In genomic region chr9:113166039-113166438, GRCh38 we compare ENCODE assay signal across 23 cellular contexts.
"Had no signal": no experiment of that assay in that cellular context is flagged by ENCODE, and none has a peak within 500 bp of the region (broad histone marks: within the 10 kb centered on the region; RNA-seq: fewer than 3 reads in every experiment).

No MANE protein-coding gene starts in this region.

- H3K4me1 Mint-ChIP-seq: activated naive CD8-positive, alpha-beta T cell treated with anti-CD3 and anti-CD28 coated beads for 36 hours had no signal

- DNase-seq: activated CD4-positive, alpha-beta T cell treated with anti-CD3 and anti-CD28 coated beads for 1 hour; activated CD8-positive, alpha-beta memory T cell treated with anti-CD3 and anti-CD28 coated beads for 24 hours; activated CD8-positive, alpha-beta memory T cell treated with anti-CD3 and anti-CD28 coated beads, Interleukin-2, amount 50 U/mL, for 48 hours; activated gamma-delta T cell treated with Interleukin-2 at 50 U/mL for 16 hours; activated naive CD8-positive, alpha-beta T cell treated with anti-CD3 and anti-CD28 coated beads for 36 hours; amniotic stem cell; endodermal cell; foreskin keratinocyte; glutamatergic neuron; kidney glomerular epithelial cell; retina; stimulated activated CD4-positive, alpha-beta T cell treated with anti-CD3 and anti-CD28 coated beads, Interleukin-12 subunit alpha, Interleukin-12 subunit beta, amount 100 ng/mL, for 4 hours; stimulated activated CD4-positive, alpha-beta T cell treated with anti-CD3 and anti-CD28 coated beads, Interleukin-1b, Interleukin-23, amount 100 ng/mL, for 48 hours; stimulated activated CD8-positive, alpha-beta memory T cell treated with anti-CD3 and anti-CD28 coated beads, Interleukin-4, amount 100 ng/mL, for 48 hours; stimulated activated naive CD4-positive, alpha-beta T cell treated with Interleukin-2 at 50 U/mL for 16 hours; WERI-Rb-1 had no signal

- H3K4me3 ChIP-seq: cardiac muscle cell, lung, SK-N-MC, suprapubic skin had no signal

- H3K27ac Mint-ChIP-seq: activated naive CD8-positive, alpha-beta T cell treated with anti-CD3 and anti-CD28 coated beads for 36 hours; endodermal cell; mesothelial cell of epicardium; natural killer cell treated with Interleukin-12 subunit alpha and Interleukin-12 subunit beta and Interleukin-15 and Interleukin-18, amount 100 ng/mL, for 72 hours; type B pancreatic cell had no signal

- H3K27me3 ChIP-seq: cardiac muscle cell, foreskin keratinocyte, suprapubic skin had no signal

- H3K27me3 Mint-ChIP-seq: activated naive CD8-positive, alpha-beta T cell treated with anti-CD3 and anti-CD28 coated beads for 36 hours; natural killer cell treated with Interleukin-12 subunit alpha and Interleukin-12 subunit beta and Interleukin-15 and Interleukin-18, amount 100 ng/mL, for 72 hours; type B pancreatic cell had no signal

- H3K9me3 Mint-ChIP-seq: activated naive CD8-positive, alpha-beta T cell treated with anti-CD3 and anti-CD28 coated beads for 36 hours; endodermal cell; mesothelial cell of epicardium; natural killer cell treated with Interleukin-12 subunit alpha and Interleukin-12 subunit beta and Interleukin-15 and Interleukin-18, amount 100 ng/mL, for 72 hours; type B pancreatic cell had no signal

- ATAC-seq: foreskin keratinocyte; natural killer cell treated with Interleukin-12 subunit alpha and Interleukin-12 subunit beta and Interleukin-15 and Interleukin-18, amount 100 ng/mL, for 72 hours had no signal

- H3K9me3 ChIP-seq: suprapubic skin had no signal

- H3K27ac ChIP-seq: cardiac muscle cell, foreskin keratinocyte, SK-N-MC, suprapubic skin, WERI-Rb-1 had no signal

- H3K4me3 Mint-ChIP-seq: activated naive CD8-positive, alpha-beta T cell treated with anti-CD3 and anti-CD28 coated beads for 36 hours; endodermal cell; mesothelial cell of epicardium; natural killer cell treated with Interleukin-12 subunit alpha and Interleukin-12 subunit beta and Interleukin-15 and Interleukin-18, amount 100 ng/mL, for 72 hours; type B pancreatic cell had no signal
